In genomic region chr2:70878542-70878941, GRCh38 we compare ENCODE assay signal across 6 cellular contexts. TPM values are rescaled to one million over a fixed set of nuclear protein-coding genes. Genes with fewer than 3 reads are reported as not detected.
"Had no signal": no experiment of that assay in that cellular context is flagged by ENCODE, and none has a peak within 500 bp of the region (broad histone marks: within the 10 kb centered on the region; RNA-seq: fewer than 3 reads in every experiment).

No MANE protein-coding gene starts in this region.

RNA-seq across cellular contexts. Expression of gene VAX2, which starts 21.8 kb away (rescaled TPM):
- total RNA-seq: K562, PC-3, Peyer's patch, SJSA1 had no signal
- polyA plus RNA-seq: K562 had no signal

RNA-seq across cellular contexts. Expression of gene CD207, which starts 42.9 kb away (rescaled TPM):
- total RNA-seq: K562, M059J, PC-3, Peyer's patch, Right ventricle myocardium superior, SJSA1 had no signal
- polyA plus RNA-seq: K562 had no signal

RNA-seq across cellular contexts. Expression of gene ATP6V1B1, which starts 57.2 kb away (rescaled TPM):
- total RNA-seq: K562, PC-3, SJSA1 had no signal
- polyA plus RNA-seq: K562 had no signal

RNA-seq across cellular contexts. Expression of gene CLEC4F, which starts 58.1 kb away (rescaled TPM):
- total RNA-seq: K562, M059J, PC-3, SJSA1 had no signal
- polyA plus RNA-seq: K562 had no signal
